In the genomic region with DNA sequence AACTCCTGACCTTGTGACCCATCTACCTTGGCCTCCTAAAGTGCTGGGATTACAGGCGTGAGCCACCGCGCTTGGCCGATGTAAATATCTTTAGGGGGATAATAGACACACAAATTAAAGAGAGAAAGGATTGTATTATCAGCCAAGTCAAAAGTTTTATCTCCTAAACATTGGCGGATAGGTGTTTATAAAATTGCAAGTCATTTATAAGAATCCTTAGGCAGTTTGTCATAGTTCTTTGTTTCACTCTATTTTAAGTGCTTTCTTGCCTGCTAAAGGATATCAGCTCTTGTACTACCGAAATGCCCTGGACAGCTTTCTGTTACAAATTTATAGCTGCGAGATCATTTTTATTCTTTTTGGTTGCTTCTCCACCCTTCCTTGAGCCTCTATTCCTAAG, we compare ENCODE assay signal across 20 cellular contexts.
"Had no signal": no experiment of that assay in that cellular context is flagged by ENCODE, and none has a peak within 500 bp of the region (broad histone marks: within the 10 kb centered on the region; RNA-seq: fewer than 3 reads in every experiment).

No MANE protein-coding gene starts in this region.

- H3K36me3 ChIP-seq: adrenal gland, thoracic aorta had no signal

- H3K27ac Mint-ChIP-seq: activated naive CD4-positive, alpha-beta T cell treated with anti-CD3 and anti-CD28 coated beads, Interleukin-2, amount 10 ng/mL, durations not matched to agents 7 days and 5 days; effector memory CD8-positive, alpha-beta T cell; immature natural killer cell; stimulated activated effector memory CD8-positive, alpha-beta T cell treated with anti-CD3 and anti-CD28 coated beads, Interleukin-12 subunit alpha, Interleukin-12 subunit beta, amount 100 ng/mL, for 72 hours; T-helper 17 cell had no signal

- DNase-seq: activated CD4-positive, alpha-beta T cell treated with anti-CD3 and anti-CD28 coated beads, Interleukin-2, amount 50 U/mL, for 1 hour; activated CD4-positive, CD25-positive, alpha-beta regulatory T cell treated with anti-CD3 and anti-CD28 coated beads, Interleukin-2, amount 50 U/mL, for 72 hours; activated CD8-positive, alpha-beta memory T cell treated with anti-CD3 and anti-CD28 coated beads, Interleukin-2, amount 50 U/mL, for 4 hours; activated effector memory CD4-positive, alpha-beta T cell treated with Interleukin-2 at 50 U/mL for 16 hours; activated naive CD4-positive, alpha-beta T cell treated with anti-CD3 and anti-CD28 coated beads, Interleukin-2, amount 10 ng/mL, durations not matched to agents 7 days and 5 days; activated T-cell treated with anti-CD3 and anti-CD28 coated beads, Interleukin-2, amount 50 U/mL, for 4 hours; adrenal gland; dermis blood vessel endothelial cell; effector memory CD8-positive, alpha-beta T cell; immature natural killer cell; kidney glomerular epithelial cell; naive thymus-derived CD8-positive, alpha-beta T cell; posterior cingulate gyrus; stimulated activated CD4-positive, alpha-beta T cell treated with anti-CD3 and anti-CD28 coated beads, Interleukin-4, amount 100 ng/mL, for 1 hour; T-helper 17 cell had no signal

- H3K4me3 ChIP-seq: adrenal gland, thoracic aorta had no signal

- H3K27ac ChIP-seq: adrenal gland, thoracic aorta, VCaP had no signal

- H3K36me3 Mint-ChIP-seq: immature natural killer cell; stimulated activated effector memory CD8-positive, alpha-beta T cell treated with anti-CD3 and anti-CD28 coated beads, Interleukin-12 subunit alpha, Interleukin-12 subunit beta, amount 100 ng/mL, for 72 hours had no signal

- H3K27me3 ChIP-seq: adrenal gland had no signal

- H3K27me3 Mint-ChIP-seq: activated naive CD4-positive, alpha-beta T cell treated with anti-CD3 and anti-CD28 coated beads, Interleukin-2, amount 10 ng/mL, durations not matched to agents 7 days and 5 days; effector memory CD8-positive, alpha-beta T cell; memory B cell; naive thymus-derived CD8-positive, alpha-beta T cell; T-helper 17 cell had no signal

- H3K9me3 Mint-ChIP-seq: activated naive CD4-positive, alpha-beta T cell treated with anti-CD3 and anti-CD28 coated beads, Interleukin-2, amount 10 ng/mL, durations not matched to agents 7 days and 5 days; activated T-cell treated with anti-CD3 and anti-CD28 coated beads, Interleukin-2, amount 50 U/mL, for 4 hours; effector memory CD8-positive, alpha-beta T cell; immature natural killer cell; memory B cell; naive thymus-derived CD8-positive, alpha-beta T cell; stimulated activated effector memory CD8-positive, alpha-beta T cell treated with anti-CD3 and anti-CD28 coated beads, Interleukin-12 subunit alpha, Interleukin-12 subunit beta, amount 100 ng/mL, for 72 hours had no signal

- H3K9me3 ChIP-seq: adrenal gland, thoracic aorta had no signal

- ATAC-seq: activated T-cell treated with anti-CD3 and anti-CD28 coated beads, Interleukin-2, amount 50 U/mL, for 4 hours; effector memory CD8-positive, alpha-beta T cell; naive thymus-derived CD8-positive, alpha-beta T cell; stimulated activated effector memory CD8-positive, alpha-beta T cell treated with anti-CD3 and anti-CD28 coated beads, Interleukin-12 subunit alpha, Interleukin-12 subunit beta, amount 100 ng/mL, for 72 hours; T-helper 17 cell had no signal

- FAIRE-seq: bronchial epithelial cell had no signal

- H3K4me3 Mint-ChIP-seq: activated naive CD4-positive, alpha-beta T cell treated with anti-CD3 and anti-CD28 coated beads, Interleukin-2, amount 10 ng/mL, durations not matched to agents 7 days and 5 days; activated T-cell treated with anti-CD3 and anti-CD28 coated beads, Interleukin-2, amount 50 U/mL, for 4 hours; effector memory CD8-positive, alpha-beta T cell; immature natural killer cell; memory B cell; naive thymus-derived CD8-positive, alpha-beta T cell; stimulated activated effector memory CD8-positive, alpha-beta T cell treated with anti-CD3 and anti-CD28 coated beads, Interleukin-12 subunit alpha, Interleukin-12 subunit beta, amount 100 ng/mL, for 72 hours; T-helper 17 cell had no signal
